8 cellular contexts compared by ENCODE assay signal in genomic region chr4:73222466-73223257, GRCh38. TPM values are rescaled to one million over a fixed set of nuclear protein-coding genes. Genes with fewer than 3 reads are reported as not detected.
DNase-seq lines count a peak whose midpoint lies in the region; ATAC-seq and TF ChIP-seq lines count a peak whose summit lies in the region.

No MANE protein-coding gene starts in this region.

- H3K4me1 ChIP-seq in ectodermal cell (ENCODE audit: control insufficient read depth, insufficient read depth, low read length) = peaks cover 9% of the 10 kb centered on the region

- H3K4me1 Mint-ChIP-seq in CD14-positive monocyte = peaks cover 7% of the 10 kb centered on the region

- H3K9me3 ChIP-seq in ectodermal cell (ENCODE audit: control insufficient read depth, low read length) = no peaks in the 10 kb centered on the region

- no peaks in the 10 kb centered on the region for H3K9me3 Mint-ChIP-seq in CD14-positive monocyte

- TF ChIP-seq CTCF in CD14-positive monocyte (IDR thresholded peaks at IDR 0.05) (no peak), WI38 (IDR thresholded peaks at IDR 0.05; ENCODE audit: low read depth, low read length) (no peak)

- intact Hi-C loops in CD14-positive monocyte (cut with micrococcal nuclease) = loop anchor here (2.0 to 5.0 kb wide), 2 partner anchors 35 to 36 kb away; partner anchors contain the start of gene ANKRD17 (in 2 of the 2)

- no peaks in the 10 kb centered on the region for H3K36me3 ChIP-seq in ectodermal cell (ENCODE audit: control insufficient read depth, insufficient read depth, low read length)

- no peak overlapping the region for H3K4me3 Mint-ChIP-seq in CD14-positive monocyte

- H3K27me3 ChIP-seq in ectodermal cell (ENCODE audit: control insufficient read depth, insufficient read depth, low read length, poor library complexity, severe bottlenecking) = no peaks in the 10 kb centered on the region

- ATAC-seq in HG03139 (IDR thresholded peaks at IDR 0.05; ENCODE audit: unreplicated experiment) = peak; percentile 99

- peak overlapping the region; percentile 77 for H3K4me3 ChIP-seq in WI38 (ENCODE audit: low read depth, low read length)
- peak overlapping the region; percentile 35 for H3K4me3 ChIP-seq in ectodermal cell (ENCODE audit: insufficient read depth, low read depth, low read length)

- DNase-seq in CD14-positive monocyte (ENCODE audit: low spot score) (peak; percentile 60), NCI-H2171 treated with DMSO at 0.1 percent for 48 hours (lab: John Stamatoyannopoulos, UW) (peak; percentile 71), medulla oblongata (ENCODE audit: extremely low spot score) (peak; percentile 95)
- DNase-seq in stimulated activated CD8-positive, alpha-beta memory T cell treated with anti-CD3 and anti-CD28 coated beads, Interleukin-4, amount 100 ng/mL, for 48 hours = peak; percentile 39

- peaks cover 0 to 4% of the 10 kb centered on the region in 2 donors for H3K36me3 Mint-ChIP-seq in CD14-positive monocyte

- WGBS in ectodermal cell, 2 experiments = 51 to 55% methylated on average over 5 to 6 of the region's 6 CpGs

- TF ChIP-seq POLR2A in GM18951 (IDR thresholded peaks at IDR 0.05; ENCODE audit: extremely low read depth, insufficient read depth, insufficient read length) = peak; percentile 55

- no peaks in the 10 kb centered on the region for H3K27me3 Mint-ChIP-seq in CD14-positive monocyte (ENCODE audit: low read depth in 3 of 3)

- H3K27ac Mint-ChIP-seq in CD14-positive monocyte = no peak overlapping the region

- peak overlapping the region; percentile 70 for H3K27ac ChIP-seq in ectodermal cell (ENCODE audit: insufficient read depth, low read depth, low read length, poor library complexity, severe bottlenecking)

- in situ Hi-C loops in GM18951 (cut with MboI; ENCODE audit: low sequenced_read_pairs, unreplicated experiment) = no loop called here

RNA-seq across cellular contexts. Expression of gene ANKRD17, which starts 35.9 kb away (rescaled TPM):
- 1 to 10 TPM; 5.3 to 9.0 TPM for polyA plus RNA-seq in CD14-positive monocyte
- polyA plus RNA-seq in ectodermal cell (2013, experiment 1 of 4) = 61.2 TPM
- polyA plus RNA-seq in ectodermal cell (2013, experiment 2 of 4) = 70.5 TPM
- 44.5 TPM for polyA plus RNA-seq in ectodermal cell (2013, experiment 3 of 4)
- polyA plus RNA-seq in ectodermal cell (2013, experiment 4 of 4) = 52.0 TPM

Comparison
In these comparisons a context has a peak if more than half of its experiments do, and no peak if none do; other contexts are left out.
1. Peak in every context shown above with its lines: DNase-seq, ATAC-seq, H3K4me3 ChIP-seq and H3K27ac ChIP-seq.
2. DNase-seq: peak in every context shown above with its lines; median percentile 95 in medulla oblongata; 71 in NCI-H2171 treated with DMSO at 0.1 percent for 48 hours; 60 in CD14-positive monocyte; 39 in stimulated activated CD8-positive, alpha-beta memory T cell treated with anti-CD3 and anti-CD28 coated beads, Interleukin-4, amount 100 ng/mL, for 48 hours.